ENCODE assay signal across 8 cellular contexts in genomic region chr16:74607310-74607966, GRCh38. TPM values are rescaled to one million over a fixed set of nuclear protein-coding genes. Genes with fewer than 3 reads are reported as not detected.
DNase-seq lines count a peak whose midpoint lies in the region; ATAC-seq and TF ChIP-seq lines count a peak whose summit lies in the region.

No MANE protein-coding gene starts in this region.

- peak overlapping the region; percentile 95 for H2AFZ ChIP-seq in smooth muscle cell (ENCODE audit: low read depth)

- peak overlapping the region; percentile 96 for H3K9ac ChIP-seq in smooth muscle cell (ENCODE audit: low read depth)

- peak overlapping the region; percentile 33 for H3K27ac Mint-ChIP-seq in T-helper 2 cell treated with Interferon-gamma antibody and Interleukin-4, amounts not matched to agents 5 μg/mL and 100 μg/mL, for 36 hours
- peak overlapping the region; percentile 63 for H3K27ac Mint-ChIP-seq in glutamatergic neuron (ENCODE audit: unreplicated experiment)

- H3F3A ChIP-seq in smooth muscle cell (ENCODE audit: low read depth), result no peaks in the 10 kb centered on the region

- peak overlapping the region; percentile 78 for H3K4me3 ChIP-seq in SJSA1
- peak overlapping the region; percentile 99 for H3K4me3 ChIP-seq in smooth muscle cell

- H4K20me1 ChIP-seq in smooth muscle cell (ENCODE audit: low read depth), result peaks cover 36% of the 10 kb centered on the region

- peaks cover 26% of the 10 kb centered on the region for H3K4me1 ChIP-seq in SJSA1 (replicated peaks)
- peaks cover 25% of the 10 kb centered on the region for H3K4me1 ChIP-seq in smooth muscle cell (ENCODE audit: low read depth)

- H3K9me3 ChIP-seq in SJSA1 (replicated peaks) (no peaks in the 10 kb centered on the region), smooth muscle cell (replicated peaks; ENCODE audit: low read depth) (no peaks in the 10 kb centered on the region)

- peaks cover 8% of the 10 kb centered on the region for H3K27me3 Mint-ChIP-seq in T-helper 2 cell treated with Interferon-gamma antibody and Interleukin-4, amounts not matched to agents 5 μg/mL and 100 μg/mL, for 36 hours (ENCODE audit: low read depth)
- peaks cover 13% of the 10 kb centered on the region for H3K27me3 Mint-ChIP-seq in glutamatergic neuron (ENCODE audit: unreplicated experiment)

- TF ChIP-seq CTCF in glutamatergic neuron (IDR thresholded peaks at IDR 0.05; ENCODE audit: partially characterized antibody, unreplicated experiment) (no peak), smooth muscle cell (IDR thresholded peaks at IDR 0.05; ENCODE audit: borderline replicate concordance, insufficient read depth, poor library complexity, severe bottlenecking) (no peak)

- peak overlapping the region; percentile 93 for H3K4me3 Mint-ChIP-seq in T-helper 2 cell treated with Interferon-gamma antibody and Interleukin-4, amounts not matched to agents 5 μg/mL and 100 μg/mL, for 36 hours
- H3K4me3 Mint-ChIP-seq in glutamatergic neuron (ENCODE audit: unreplicated experiment), result peak overlapping the region; percentile 83

- H3K79me2 ChIP-seq in smooth muscle cell (ENCODE audit: low read depth), result peaks cover 44% of the 10 kb centered on the region

- no peak for DNase-seq in T-helper 2 cell treated with Interferon-gamma antibody and Interleukin-4, amounts not matched to agents 5 μg/mL and 100 μg/mL, for 36 hours (ENCODE audit: low spot score)
- DNase-seq in T-helper 2 cell (no peak), SJSA1 (ENCODE audit: low read depth in 1 of 2, low spot score in 2 of 2) (no peak), glutamatergic neuron (no peak), smooth muscle cell (lab: John Stamatoyannopoulos, UW; ENCODE audit: unreplicated experiment) (no peak), SKM-1 (lab: John Stamatoyannopoulos, UW; ENCODE audit: unreplicated experiment) (no peak), OCI-M2 (lab: John Stamatoyannopoulos, UW; ENCODE audit: unreplicated experiment) (no peak)

- peak; percentile 15 for ATAC-seq in HG02678 (IDR thresholded peaks at IDR 0.05; ENCODE audit: unreplicated experiment)

- H3K27me3 ChIP-seq in SJSA1 (replicated peaks) (no peaks in the 10 kb centered on the region), smooth muscle cell (ENCODE audit: low read depth) (no peaks in the 10 kb centered on the region)

- H3K4me2 ChIP-seq in smooth muscle cell, result peak overlapping the region; percentile 90

- H3K36me3 ChIP-seq in SJSA1, result peaks cover 11% of the 10 kb centered on the region; the same call in 1 of the 2 replicates
- H3K36me3 ChIP-seq in smooth muscle cell (ENCODE audit: low read depth), result no peaks in the 10 kb centered on the region

- H3K4me1 Mint-ChIP-seq in T-helper 2 cell treated with Interferon-gamma antibody and Interleukin-4, amounts not matched to agents 5 μg/mL and 100 μg/mL, for 36 hours (ENCODE audit: low read depth), result peaks cover 48% of the 10 kb centered on the region
- H3K4me1 Mint-ChIP-seq in glutamatergic neuron (ENCODE audit: low read depth, unreplicated experiment), result peaks cover 16% of the 10 kb centered on the region

- peaks cover 30% of the 10 kb centered on the region for H3K36me3 Mint-ChIP-seq in T-helper 2 cell treated with Interferon-gamma antibody and Interleukin-4, amounts not matched to agents 5 μg/mL and 100 μg/mL, for 36 hours (ENCODE audit: low read depth)
- H3K36me3 Mint-ChIP-seq in glutamatergic neuron (ENCODE audit: unreplicated experiment), result no peaks in the 10 kb centered on the region

- WGBS in smooth muscle cell (ENCODE audit: low lambda C conversion rate), result 18% methylated on average over 14 of the region's 14 CpGs

- H3K9me3 Mint-ChIP-seq in T-helper 2 cell treated with Interferon-gamma antibody and Interleukin-4, amounts not matched to agents 5 μg/mL and 100 μg/mL, for 36 hours, result peaks cover 4% of the 10 kb centered on the region
- no peaks in the 10 kb centered on the region for H3K9me3 Mint-ChIP-seq in glutamatergic neuron (ENCODE audit: unreplicated experiment)

- peak overlapping the region; percentile 64 for H3K27ac ChIP-seq in SJSA1
- peak overlapping the region; percentile 95 for H3K27ac ChIP-seq in smooth muscle cell (ENCODE audit: low read depth)

RNA-seq across cellular contexts. Expression of gene GLG1, which starts 0.5 kb away (rescaled TPM):
- total RNA-seq in SJSA1 (2014; rRNA removed; shearing (Covaris generic)), result 71.1 and 78.5 TPM in 2 replicates
- total RNA-seq in glutamatergic neuron (ENCODE audit: unreplicated experiment) (143 TPM), smooth muscle cell (131 and 180 TPM in 2 replicates)
- 138 and 140 TPM in 2 replicates for polyA plus RNA-seq in smooth muscle cell

RNA-seq across cellular contexts. Expression of gene RFWD3, which starts 59.2 kb away (rescaled TPM):
- 39.6 and 61.9 TPM in 2 replicates for total RNA-seq in SJSA1 (2014; rRNA removed; shearing (Covaris generic))
- total RNA-seq in glutamatergic neuron (ENCODE audit: unreplicated experiment) (30.5 TPM), smooth muscle cell (12.8 and 13.9 TPM in 2 replicates)
- 8.4 and 10.0 TPM in 2 replicates for polyA plus RNA-seq in smooth muscle cell
